20 cellular contexts compared by ENCODE assay signal in the genomic region with DNA sequence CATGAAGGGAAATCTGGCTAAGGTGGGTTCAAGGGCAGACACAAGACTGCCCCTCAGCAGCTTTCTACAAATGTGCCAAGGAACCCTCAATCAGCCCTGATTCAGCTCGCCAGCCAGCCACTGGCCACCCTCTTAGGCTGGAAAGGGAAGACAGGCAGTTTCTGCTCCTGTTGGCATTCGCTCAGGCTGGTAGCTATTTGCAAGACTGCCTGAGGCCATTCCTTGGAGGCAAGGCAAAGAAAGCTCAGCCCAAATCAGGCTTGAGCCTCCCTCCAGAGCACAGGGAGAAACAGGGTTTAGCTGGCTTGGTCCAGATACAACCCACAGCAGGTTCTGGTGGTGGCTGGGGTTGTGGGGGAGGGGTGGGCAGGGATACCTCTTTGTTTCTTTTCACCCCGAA. TPM values are rescaled to one million over a fixed set of nuclear protein-coding genes. Genes with fewer than 3 reads are reported as not detected.
DNase-seq lines count a peak whose midpoint lies in the region; ATAC-seq and TF ChIP-seq lines count a peak whose summit lies in the region.
"Had no signal": no experiment of that assay in that cellular context is flagged by ENCODE, and none has a peak within 500 bp of the region (broad histone marks: within the 10 kb centered on the region; RNA-seq: fewer than 3 reads in every experiment).

No MANE protein-coding gene starts in this region.

- ATAC-seq in HG03342 (IDR thresholded peaks at IDR 0.05; ENCODE audit: unreplicated experiment): no peak
- ATAC-seq: SK-N-SH treated with all-trans-retinoic acid at 6 μM for 48 hours had no signal

- H3K27ac Mint-ChIP-seq in brain: peak overlapping the region in 3 of 5 experiments; percentile 51 to 80 (median 75)

- no peak for TF ChIP-seq CTCF in brain (conservative IDR thresholded peaks at IDR 0.05)

- peaks cover 0 to 3% (median 0%) of the 10 kb centered on the region in 5 experiments for H3K9me3 Mint-ChIP-seq in brain
- H3K9me3 Mint-ChIP-seq: CD4-positive, alpha-beta memory T cell had no signal

- no peak overlapping the region for H3K4me3 Mint-ChIP-seq in brain
- H3K4me3 Mint-ChIP-seq: CD4-positive, alpha-beta memory T cell had no signal

- peaks cover 21% of the 10 kb centered on the region for H3K36me3 Mint-ChIP-seq in brain

- no peaks in the 10 kb centered on the region for H3K9me3 ChIP-seq in HUES48 (ENCODE audit: control insufficient read depth, insufficient read depth, low read length)
- no peaks in the 10 kb centered on the region for H3K9me3 ChIP-seq in iPS-20b (ENCODE audit: insufficient read depth, low read depth, low read length)
- H3K9me3 ChIP-seq: Peyer's patch had no signal

- peak overlapping the region; percentile 12; the same call in 1 of the 2 replicates for H3K9ac ChIP-seq in HUES48 (ENCODE audit: low read depth, low read length)
- H3K9ac ChIP-seq in iPS-20b (ENCODE audit: low read depth, low read length): peak overlapping the region; percentile 48; the same call in 1 of the 2 replicates

- H3K27me3 ChIP-seq in HUES48 (ENCODE audit: control insufficient read depth, insufficient read depth, low read length) (no peaks in the 10 kb centered on the region), iPS-20b (ENCODE audit: insufficient read depth, low read length) (no peaks in the 10 kb centered on the region)
- H3K27me3 ChIP-seq: Peyer's patch had no signal

- H3K36me3 ChIP-seq in HUES48 (ENCODE audit: control insufficient read depth, insufficient read depth, low read length): no peaks in the 10 kb centered on the region; the same call in 1 of the 2 replicates
- peaks cover 4% of the 10 kb centered on the region; the same call in 1 of the 2 replicates for H3K36me3 ChIP-seq in iPS-20b (ENCODE audit: insufficient read depth, low read depth, low read length)

- H3K4me3 ChIP-seq in HUES48 (ENCODE audit: low read depth, low read length) (no peak overlapping the region), iPS-20b (ENCODE audit: low read length) (no peak overlapping the region)
- H3K4me3 ChIP-seq: Peyer's patch had no signal

- DNase-seq in G401 (ENCODE audit: low spot score): peak; percentile 32
- no peak for DNase-seq in activated CD4-positive, CD25-positive, alpha-beta regulatory T cell treated with anti-CD3 and anti-CD28 coated beads, Interleukin-2, amount 50 U/mL, for 72 hours
- no peak for DNase-seq in NCI-H748 treated with DMSO at 0.1 percent for 48 hours (lab: John Stamatoyannopoulos, UW)
- no peak for DNase-seq in retina
- DNase-seq: ACHN; CD4-positive, alpha-beta memory T cell; DND-41; GOT3; KBM-7; NCI-H1092 treated with DMSO at 0.1 percent for 48 hours; NCI-H187 treated with DMSO at 0.1 percent for 48 hours; NCI-H345; NCI-H526 treated with DMSO at 0.1 percent for 48 hours; Peyer's patch; SHP77 had no signal

- peaks cover 30% of the 10 kb centered on the region for H3K4me1 Mint-ChIP-seq in brain

- H3K27ac ChIP-seq in HUES48 (ENCODE audit: low read depth, low read length) (peak overlapping the region; percentile 74), iPS-20b (ENCODE audit: low read length) (no peak overlapping the region)
- H3K27ac ChIP-seq: Peyer's patch had no signal

- in situ Hi-C loops in G401 (cut with HindIII; ENCODE audit: low sequenced_read_pairs): no loop called here

- peaks cover 27% of the 10 kb centered on the region for H3K4me1 ChIP-seq in HUES48 (ENCODE audit: control insufficient read depth, insufficient read depth, low read length)
- peaks cover 7% of the 10 kb centered on the region; the same call in 1 of the 2 replicates for H3K4me1 ChIP-seq in iPS-20b (ENCODE audit: insufficient read depth, low read length)

- H3K27me3 Mint-ChIP-seq in brain: peaks cover 4% of the 10 kb centered on the region
- H3K27me3 Mint-ChIP-seq: CD4-positive, alpha-beta memory T cell had no signal

RNA-seq across cellular contexts. Expression of gene TP53I11, which starts 19.2 kb away (rescaled TPM):
- 136 and 146 TPM in 2 replicates for total RNA-seq in G401 (2014; rRNA removed; shearing (Covaris generic))
- polyA plus RNA-seq in brain (ENCODE audit: insufficient read depth, low read depth, low replicate concordance): 75.8 TPM
